ENCODE assay signal across 1 cellular context in the genomic region with DNA sequence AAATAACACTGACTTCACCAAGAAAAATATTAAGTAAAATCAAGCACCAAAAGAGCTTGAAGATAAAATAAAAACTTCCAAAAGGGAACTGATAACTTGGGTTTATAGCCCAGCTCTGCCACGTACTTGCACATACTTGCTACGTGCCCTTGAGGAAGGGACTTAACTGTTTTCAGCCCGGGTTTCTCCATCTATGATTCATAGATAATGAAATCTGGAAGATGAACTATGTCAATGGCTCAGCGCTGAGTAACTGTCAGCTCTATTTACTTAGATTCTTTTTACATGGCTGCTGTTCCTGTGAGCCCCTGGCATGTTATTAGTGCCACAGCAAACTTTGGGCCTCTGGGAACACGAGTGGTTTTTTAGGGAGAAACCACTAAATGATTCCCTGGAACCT.
TF ChIP-seq lines count a peak whose summit lies in the region.

No MANE protein-coding gene starts in this region.

TF ChIP-seq in IMR-90, 13 proteins besides CTCF, POLR2A, EP300 and RAD21:
- no peak for TF ChIP-seq BHLHE40 (IDR thresholded peaks at IDR 0.05; ENCODE audit: low read depth, low read length)
- no peak for TF ChIP-seq RCOR1 (IDR thresholded peaks at IDR 0.05; ENCODE audit: insufficient replicate concordance, low read length)
- no peak for TF ChIP-seq MAZ (IDR thresholded peaks at IDR 0.05; ENCODE audit: borderline replicate concordance, low read depth, low read length)
- no peak for TF ChIP-seq CEBPB (IDR thresholded peaks at IDR 0.05; ENCODE audit: low read depth, low read length)
TF ChIP-seq in IMR-90: peak in this region for 0.
